Comparison of ENCODE assay signal across 8 cellular contexts in genomic region chr5:134758176-134758503, GRCh38. TPM values are rescaled to one million over a fixed set of nuclear protein-coding genes. Genes with fewer than 3 reads are reported as not detected.
DNase-seq lines count a peak whose midpoint lies in the region; ATAC-seq and TF ChIP-seq lines count a peak whose summit lies in the region.

No MANE protein-coding gene starts in this region.

- H3K4me1 Mint-ChIP-seq in IgD-negative memory B cell (peaks cover 27 to 30% (median 30%) of the 10 kb centered on the region in 3 donors), neural progenitor cell (peaks cover 27% of the 10 kb centered on the region)

- H3K27ac Mint-ChIP-seq in IgD-negative memory B cell: peak overlapping the region; percentile 91 to 99 (median 96)
- H3K27ac Mint-ChIP-seq in neural progenitor cell: peak overlapping the region; percentile 6

- H3K4me3 Mint-ChIP-seq in IgD-negative memory B cell (peak overlapping the region; percentile 99 to 100 (median 100)), neural progenitor cell (peak overlapping the region; percentile 100)

- no peak overlapping the region for H3K9ac ChIP-seq in neural progenitor cell

- peaks cover 46% of the 10 kb centered on the region for H3K79me2 ChIP-seq in neural progenitor cell (ENCODE audit: low read depth)

- no peaks in the 10 kb centered on the region for H3K36me3 ChIP-seq in ectodermal cell (ENCODE audit: control insufficient read depth, insufficient read depth, low read length)
- no peaks in the 10 kb centered on the region for H3K36me3 ChIP-seq in neural progenitor cell

- H3K27me3 ChIP-seq in ectodermal cell (ENCODE audit: control insufficient read depth, insufficient read depth, low read length, poor library complexity, severe bottlenecking) (no peaks in the 10 kb centered on the region), neural progenitor cell (peaks cover 8% of the 10 kb centered on the region)

- H3K9me3 Mint-ChIP-seq in IgD-negative memory B cell: no peaks in the 10 kb centered on the region
- H3K9me3 Mint-ChIP-seq in neural progenitor cell: no peaks in the 10 kb centered on the region

- H3K4me2 ChIP-seq in neural progenitor cell: peak overlapping the region; percentile 71

- H3K36me3 Mint-ChIP-seq in IgD-negative memory B cell (no peaks in the 10 kb centered on the region), neural progenitor cell (no peaks in the 10 kb centered on the region)

- H4K20me1 ChIP-seq in neural progenitor cell (ENCODE audit: low read depth): peaks cover 39% of the 10 kb centered on the region

- peak; percentile 8 for DNase-seq in neural progenitor cell (ENCODE audit: low spot score)
- no peak for DNase-seq in GM19238 (ENCODE audit: insufficient read length, low spot score)
- DNase-seq in NCI-H524 (lab: John Stamatoyannopoulos, UW): no peak
- DNase-seq in inferior parietal cortex (ENCODE audit: extremely low spot score): no peak
- no peak for DNase-seq in D341Med (ENCODE audit: low spot score)

- H3K4me1 ChIP-seq in ectodermal cell (ENCODE audit: control insufficient read depth, insufficient read depth, low read length): peaks cover 7% of the 10 kb centered on the region
- peaks cover 11% of the 10 kb centered on the region for H3K4me1 ChIP-seq in neural progenitor cell

- peak; percentile 35 for ATAC-seq in GM18870 (IDR thresholded peaks at IDR 0.05; ENCODE audit: unreplicated experiment)

- H2AFZ ChIP-seq in neural progenitor cell (replicated peaks): peak overlapping the region; percentile 77

- WGBS in ectodermal cell, 2 experiments: 27 to 32% methylated on average over 9 of the region's 9 CpGs

- H3K27me3 Mint-ChIP-seq in IgD-negative memory B cell (no peaks in the 10 kb centered on the region), neural progenitor cell (ENCODE audit: insufficient read depth, low read depth) (peaks cover 4% of the 10 kb centered on the region)

- no peaks in the 10 kb centered on the region for H3F3A ChIP-seq in neural progenitor cell (ENCODE audit: low read depth)

- H3K9me3 ChIP-seq in ectodermal cell (ENCODE audit: control insufficient read depth, low read length): no peaks in the 10 kb centered on the region
- no peaks in the 10 kb centered on the region for H3K9me3 ChIP-seq in neural progenitor cell (ENCODE audit: low read depth)

- peak overlapping the region; percentile 98 for H3K4me3 ChIP-seq in ectodermal cell (ENCODE audit: insufficient read depth, low read depth, low read length)
- H3K4me3 ChIP-seq in neural progenitor cell: peak overlapping the region; percentile 88

- no peak for TF ChIP-seq CTCF in neural progenitor cell (IDR thresholded peaks at IDR 0.05)

- H3K27ac ChIP-seq in ectodermal cell (ENCODE audit: insufficient read depth, low read depth, low read length, poor library complexity, severe bottlenecking) (no peak overlapping the region), neural progenitor cell (no peak overlapping the region)

RNA-seq across cellular contexts. Expression of gene DDX46, which starts 0.4 kb away (rescaled TPM):
- 24.2 TPM for polyA plus RNA-seq in IgD-negative memory B cell
- polyA plus RNA-seq in ectodermal cell (2013, experiment 1 of 4): 94.0 TPM
- polyA plus RNA-seq in ectodermal cell (2013, experiment 2 of 4): 83.6 TPM
- 63.2 TPM for polyA plus RNA-seq in ectodermal cell (2013, experiment 3 of 4)
- polyA plus RNA-seq in ectodermal cell (2013, experiment 4 of 4): 66.3 TPM
- 54.9 and 79.1 TPM in 2 replicates for total RNA-seq in neural progenitor cell (ENCODE audit: low replicate concordance)

RNA-seq across cellular contexts. Expression of gene CAMLG, which starts 19.8 kb away (rescaled TPM):
- polyA plus RNA-seq in IgD-negative memory B cell: 37.0 TPM
- 32.2 TPM for polyA plus RNA-seq in ectodermal cell (2013, experiment 1 of 4)
- 29.7 TPM for polyA plus RNA-seq in ectodermal cell (2013, experiment 2 of 4)
- polyA plus RNA-seq in ectodermal cell (2013, experiment 3 of 4): 35.4 TPM
- polyA plus RNA-seq in ectodermal cell (2013, experiment 4 of 4): 37.7 TPM
- total RNA-seq in neural progenitor cell (ENCODE audit: low replicate concordance): 27.0 and 44.5 TPM in 2 replicates
